8 cellular contexts compared by ENCODE assay signal in the genomic region with DNA sequence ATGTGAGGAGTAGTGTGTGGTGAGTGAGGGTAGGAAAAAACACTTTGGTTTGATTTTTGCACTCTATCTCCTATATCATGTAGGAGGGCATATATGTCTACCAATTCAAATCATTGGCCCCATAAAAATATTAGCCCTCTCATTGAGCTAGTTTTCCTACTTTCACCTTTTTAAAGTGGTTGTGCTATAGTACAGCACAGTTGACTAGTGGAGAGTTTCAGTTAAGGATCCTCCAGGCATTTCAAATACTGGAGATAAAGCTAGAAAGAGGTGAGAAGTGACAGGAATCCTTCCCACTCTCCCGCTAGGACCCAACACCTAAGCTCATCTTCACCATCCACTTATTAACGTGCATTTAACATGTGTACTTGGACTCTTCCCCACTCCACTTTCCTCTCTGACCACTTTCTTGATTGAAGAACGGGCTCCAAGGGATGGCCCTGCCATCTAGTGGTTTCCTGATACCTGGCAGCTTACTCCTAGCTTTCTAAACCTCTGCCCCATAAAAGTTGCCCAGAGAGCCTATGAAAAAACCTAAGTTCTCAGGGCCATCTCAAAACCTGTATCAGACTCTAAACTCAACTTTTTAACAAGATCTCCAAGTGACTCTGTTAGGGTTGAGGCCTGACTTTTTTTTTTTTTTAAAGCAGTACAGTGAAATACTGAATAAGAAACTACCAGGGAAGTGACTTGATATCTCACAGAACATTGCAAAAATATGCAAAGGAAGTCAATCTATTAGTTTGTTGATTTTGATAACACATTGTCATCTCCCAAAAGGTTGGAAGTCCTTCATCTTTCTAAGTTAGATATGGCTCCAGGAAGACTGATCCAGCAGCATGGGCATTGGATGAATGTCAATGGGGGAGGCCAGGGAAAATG. TPM values are rescaled to one million over a fixed set of nuclear protein-coding genes. Genes with fewer than 3 reads are reported as not detected.
DNase-seq lines count a peak whose midpoint lies in the region; ATAC-seq, FAIRE-seq and TF ChIP-seq lines count a peak whose summit lies in the region.

No MANE protein-coding gene starts in this region.

- CTCF ChIA-PET in Calu3 (lab: Charles Lee) (interaction anchor here (0.6 to 5.1 kb wide), 14 partner anchors 10 to 479 kb away, joined by 3 to 100 read pairs (median 4); partner anchors contain the start of gene IL12A), K562 (lab: Yijun Ruan, JAX; ENCODE audit: low intra/inter-chr PET ratio) (interaction anchor here (1.8 kb wide), 1 partner anchor 122 kb away, joined by 5 read pairs; no protein-coding TSS in a partner anchor)

- WGBS in K562 (ENCODE audit: insufficient coverage, low coverage, missing lambda C conversion rate): 0% methylated on average over 3 of the region's 3 CpGs
- 7 to 16% (median 13%) methylated on average over 3 of the region's 3 CpGs for WGBS in stomach, 5 donors

- H3K4me1 Mint-ChIP-seq in Calu3 (ENCODE audit: low read depth, unreplicated experiment): no peaks in the 10 kb centered on the region

- H3K27ac ChIP-seq in K562 (ENCODE audit: extremely low read depth, low read depth, low read length) (no peak overlapping the region), stomach (no peak overlapping the region)

- in situ Hi-C loops in K562 (cut with MboI): loop anchor here (10.0 kb wide), 1 partner anchor 742 kb away; no protein-coding TSS in a partner anchor

- DNase-seq in Calu3 (peak; percentile 74), NCI-H82 (lab: John Stamatoyannopoulos, UW) (peak; percentile 88), K562 (ENCODE audit: extremely low read depth in 1 of 4, low spot score in 3 of 4) (peak in 3 of 4 experiments; percentile 18 to 51 (median 47)), iPS-NIHi7 (ENCODE audit: extremely low spot score) (peak; percentile 76), stomach (peak; percentile 47), activated gamma-delta T cell (lab: John Stamatoyannopoulos, UW) (no peak)

- POLR2A ChIA-PET in K562 (lab: Yijun Ruan, JAX): no interaction called here

- H3K36me3 ChIP-seq in K562 (ENCODE audit: control insufficient read depth, insufficient read depth, low read length) (no peaks in the 10 kb centered on the region), stomach (no peaks in the 10 kb centered on the region)

- no peak overlapping the region for H2AFZ ChIP-seq in K562 (ENCODE audit: low read depth, low read length)

- H3K79me2 ChIP-seq in K562 (ENCODE audit: control insufficient read depth, insufficient read depth, low read length): no peaks in the 10 kb centered on the region

- H3K27ac Mint-ChIP-seq in Calu3 (ENCODE audit: unreplicated experiment): no peak overlapping the region

- H3K4me3 ChIP-seq in K562 (no peak overlapping the region), stomach (no peak overlapping the region)

- TF ChIP-seq CTCF in Calu3 (IDR thresholded peaks at IDR 0.05; ENCODE audit: unreplicated experiment) (peak; percentile 92), K562 (IDR thresholded peaks at IDR 0.05 in 2 of 3, conservative IDR thresholded peaks at IDR 0.05 in 1 of 3; ENCODE audit: insufficient read depth in 2 of 3, low read depth in 1 of 3, low read length in 3 of 3) (peak; percentile 68 to 75 (median 75)), stomach (IDR thresholded peaks at IDR 0.05) (peak in 5 of 7 experiments; percentile 30 to 76 (median 64))

- H3K4me1 ChIP-seq in K562 (replicated peaks in 1 of 2; ENCODE audit: control insufficient read depth in 2 of 2, insufficient read depth in 2 of 2, low read length in 2 of 2): no peaks in the 10 kb centered on the region
- H3K4me1 ChIP-seq in stomach: peaks cover 0 to 9% (median 3%) of the 10 kb centered on the region in 4 donors

- H4K20me1 ChIP-seq in K562 (replicated peaks; ENCODE audit: control insufficient read depth, insufficient read depth, low read length): no peaks in the 10 kb centered on the region

- peak; percentile 64 for FAIRE-seq in K562 (lab: Jason Lieb, UNC)

- no peak overlapping the region for H3K9ac ChIP-seq in K562 (ENCODE audit: insufficient read depth in 1 of 2, low read depth in 2 of 2, low read length in 2 of 2)

- no peak overlapping the region for H3K4me3 Mint-ChIP-seq in Calu3 (ENCODE audit: low read depth, unreplicated experiment)

- H3K9me1 ChIP-seq in K562 (ENCODE audit: control insufficient read depth, insufficient read depth, low read length): no peaks in the 10 kb centered on the region

- H3K9me3 ChIP-seq in K562 (replicated peaks; ENCODE audit: control insufficient read depth, insufficient read depth, low read depth, low read length) (no peaks in the 10 kb centered on the region), stomach (no peaks in the 10 kb centered on the region)

- H3K9me3 Mint-ChIP-seq in Calu3 (ENCODE audit: low read depth, unreplicated experiment): no peaks in the 10 kb centered on the region

- BruUV-seq in Calu3 (replicated peaks; lab: Mats Ljungman, UMichigan): no TSS peak
- BruUV-seq in K562 (replicated peaks; lab: Mats Ljungman, UMichigan): no TSS peak

- TF ChIP-seq POLR2A in K562 (conservative IDR thresholded peaks at IDR 0.05) (no peak), stomach (IDR thresholded peaks at IDR 0.05) (no peak)

- ATAC-seq in GM18909 (IDR thresholded peaks at IDR 0.05; ENCODE audit: poor library complexity, unreplicated experiment) (peak; percentile 41), HG03469 (IDR thresholded peaks at IDR 0.05; ENCODE audit: unreplicated experiment) (peak; percentile 28), K562 (peak; percentile 92)

- no peaks in the 10 kb centered on the region for H3K27me3 Mint-ChIP-seq in Calu3 (ENCODE audit: unreplicated experiment)

- TF ChIP-seq EP300 in K562 (IDR thresholded peaks at IDR 0.05; ENCODE audit: low read length) (no peak), stomach (IDR thresholded peaks at IDR 0.05) (no peak)

- no peaks in the 10 kb centered on the region for H3K36me3 Mint-ChIP-seq in Calu3 (ENCODE audit: insufficient read depth, unreplicated experiment)

- intact Hi-C loops in Calu3 (cut with micrococcal nuclease; ENCODE audit: unreplicated experiment): loop anchor here (1.0 to 2.0 kb wide), 4 partner anchors 122 to 743 kb away; no protein-coding TSS in a partner anchor
- intact Hi-C loops in K562 (cut with micrococcal nuclease): loop anchor here (10.0 kb wide), 2 partner anchors 182 to 1162 kb away; no protein-coding TSS in a partner anchor
- intact Hi-C loops in stomach (cut with DNase I; ENCODE audit: low total_unique reads): loop anchor here (5.0 kb wide), 1 partner anchor 119 kb away; no protein-coding TSS in a partner anchor

- peak; percentile 68 to 71 for TF ChIP-seq RAD21 in K562 (CRISPR knock-in tag; conservative IDR thresholded peaks at IDR 0.05 in 1 of 2, IDR thresholded peaks at IDR 0.05 in 1 of 2)

- H3K4me2 ChIP-seq in K562 (ENCODE audit: insufficient read depth, low read length): no peak overlapping the region

- H3K27me3 ChIP-seq in K562 (ENCODE audit: control insufficient read depth in 2 of 2, insufficient read depth in 2 of 2, low read length in 2 of 2) (no peaks in the 10 kb centered on the region), stomach (no peaks in the 10 kb centered on the region)

TF ChIP-seq in K562, 482 proteins besides CTCF, POLR2A, EP300 and RAD21 (continues in another document):
- TF ChIP-seq PML (IDR thresholded peaks at IDR 0.05; ENCODE audit: low read length) (no peak), GATAD2B (IDR thresholded peaks at IDR 0.05; ENCODE audit: borderline replicate concordance) (no peak), THRAP3 (IDR thresholded peaks at IDR 0.05; ENCODE audit: borderline replicate concordance) (no peak), SMC3 (conservative IDR thresholded peaks at IDR 0.05; ENCODE audit: insufficient read depth, low read depth, low read length) (0 out of 2 replicates have a peak, but pooled peaks have one; percentile 47), SUPT5H (IDR thresholded peaks at IDR 0.05) (no peak), HMG20A (CRISPR knock-in tag; conservative IDR thresholded peaks at IDR 0.05) (no peak), ZNF785 (CRISPR knock-in tag; IDR thresholded peaks at IDR 0.05) (no peak), RBM22 (IDR thresholded peaks at IDR 0.05; ENCODE audit: low read depth, low read length, poor library complexity, severe bottlenecking) (no peak), ZC3H8 (IDR thresholded peaks at IDR 0.05) (no peak), SLC30A9 (CRISPR knock-in tag; IDR thresholded peaks at IDR 0.05) (no peak)
- TF ChIP-seq, protein P1, sequence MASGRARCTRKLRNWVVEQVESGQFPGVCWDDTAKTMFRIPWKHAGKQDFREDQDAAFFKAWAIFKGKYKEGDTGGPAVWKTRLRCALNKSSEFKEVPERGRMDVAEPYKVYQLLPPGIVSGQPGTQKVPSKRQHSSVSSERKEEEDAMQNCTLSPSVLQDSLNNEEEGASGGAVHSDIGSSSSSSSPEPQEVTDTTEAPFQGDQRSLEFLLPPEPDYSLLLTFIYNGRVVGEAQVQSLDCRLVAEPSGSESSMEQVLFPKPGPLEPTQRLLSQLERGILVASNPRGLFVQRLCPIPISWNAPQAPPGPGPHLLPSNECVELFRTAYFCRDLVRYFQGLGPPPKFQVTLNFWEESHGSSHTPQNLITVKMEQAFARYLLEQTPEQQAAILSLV (tag; IDR thresholded peaks at IDR 0.05): no peak

RNA-seq across cellular contexts. Expression of gene IL12A, which starts 17.9 kb away (rescaled TPM):
- total RNA-seq in Calu3 (2022) (1.0 and 3.6 TPM in 2 replicates), K562 (2014; rRNA removed) (not detected in 2 replicates), K562 (2014; rRNA removed; fragmentation: Illumina TruSeq; extraction: Trizol) (0.35 TPM in 1 of 2 replicates, not detected in the other), K562 (2015; rRNA removed; fragmentation: Illumina TruSeq; extraction: Trizol) (not detected in 2 replicates), K562 (2021) (0.13 TPM in 1 of 2 replicates, not detected in the other), stomach (10 to 100 TPM in 1 of 5 donors, 1 to 10 TPM in 1, not detected in 3; 1.7 to 35.9 TPM)
- not detected in 2 replicates for total RNA-seq in K562 (2011; cell fraction: chromatin; rRNA removed; ENCODE audit: low replicate concordance)
- not detected in 2 replicates for total RNA-seq in K562 (2011; cell fraction: nucleolus; rRNA removed)
- not detected in 2 replicates for total RNA-seq in K562 (2011; cell fraction: nucleoplasm; rRNA removed)
- polyA plus RNA-seq in K562 (2011; rRNA removed) (not detected in 2 replicates), K562 (2014; fragmentation: Illumina TruSeq; extraction: Trizol) (not detected in 2 replicates), K562 (2014; fragmentation: Nextera tagmentation; extraction: Ambion mirVana) (not detected), K562 (2014; rRNA removed) (not detected in 2 replicates), stomach (1 to 10 TPM in 1 of 3 donors, under 1 TPM in 1, not detected in 1; 0.25 to 2.5 TPM)
- polyA plus RNA-seq in K562 (2011; cell fraction: cytosol; rRNA removed): not detected in 2 replicates
- polyA plus RNA-seq in K562 (2011; cell fraction: nucleus; rRNA removed): 0.14 and 0.27 TPM in 2 replicates
- polyA plus RNA-seq in K562 (2012): not detected in 2 replicates
- not detected in 2 replicates for polyA minus RNA-seq in K562 (2011; rRNA and poly(A)+ RNA removed)
- not detected in 2 replicates for polyA minus RNA-seq in K562 (2011; cell fraction: cytosol; rRNA and poly(A)+ RNA removed)
- polyA minus RNA-seq in K562 (2011; cell fraction: nucleus; rRNA and poly(A)+ RNA removed): not detected in 2 replicates

Comparison
In these comparisons a context has a peak if more than half of its experiments do, and no peak if none do; other contexts are left out.
1. ATAC-seq: peak in every context shown above with its lines; median percentile 92 in K562; 41 in GM18909; 28 in HG03469.